1 cellular context compared by ENCODE assay signal in genomic region chr2:20216130-20217025, GRCh38.
TF ChIP-seq lines count a peak whose summit lies in the region.

No MANE protein-coding gene starts in this region.

TF ChIP-seq in HepG2, 621 proteins besides CTCF, POLR2A, EP300 and RAD21 (continued from another document):
- TF ChIP-seq ZBTB38 (CRISPR knock-in tag; IDR thresholded peaks at IDR 0.05) (0 out of 2 replicates have a peak, but pooled peaks have one; percentile 23), ZNF333 (CRISPR knock-in tag; IDR thresholded peaks at IDR 0.05; ENCODE audit: borderline replicate concordance) (peak; percentile 71; the same call in 1 of the 2 replicates), ZEB1 (IDR thresholded peaks at IDR 0.05; ENCODE audit: insufficient replicate concordance, low read depth) (no peak), NFE2L2 (IDR thresholded peaks at IDR 0.05; ENCODE audit: low read length) (no peak), ZNF710 (CRISPR knock-in tag; IDR thresholded peaks at IDR 0.05; ENCODE audit: borderline replicate concordance) (peak; percentile 32; the same call in 1 of the 2 replicates), CEBPG (CRISPR knock-in tag; IDR thresholded peaks at IDR 0.05) (no peak), EED (CRISPR knock-in tag; IDR thresholded peaks at IDR 0.05) (no peak), HNF4G (IDR thresholded peaks at IDR 0.05; ENCODE audit: borderline replicate concordance, low read depth, low read length) (no peak), HNF4G (CRISPR knock-in tag; IDR thresholded peaks at IDR 0.05; ENCODE audit: borderline replicate concordance, low read depth) (no peak), ZC3H13 (CRISPR knock-in tag; IDR thresholded peaks at IDR 0.05) (peak; percentile 60; the same call in 1 of the 2 replicates), NONO (IDR thresholded peaks at IDR 0.05) (no peak), NONO (CRISPR knock-in tag; conservative IDR thresholded peaks at IDR 0.05) (0 out of 2 replicates have a peak, but pooled peaks have one; percentile 37), ZBTB10 (CRISPR knock-in tag; IDR thresholded peaks at IDR 0.05; ENCODE audit: borderline replicate concordance) (peak; percentile 27; the same call in 1 of the 2 replicates), FIP1L1 (IDR thresholded peaks at IDR 0.05; ENCODE audit: borderline replicate concordance, insufficient read depth, low read depth, low read length) (0 out of 2 replicates have a peak, but pooled peaks have one; percentile 31), KDM2A (CRISPR knock-in tag; IDR thresholded peaks at IDR 0.05; ENCODE audit: borderline replicate concordance, low read depth) (0 out of 2 replicates have a peak, but pooled peaks have one; percentile 19), ZBTB39 (CRISPR knock-in tag; IDR thresholded peaks at IDR 0.05) (no peak), NRL (CRISPR knock-in tag; IDR thresholded peaks at IDR 0.05; ENCODE audit: borderline replicate concordance) (0 out of 2 replicates have a peak, but pooled peaks have one; percentile 34), MXD3 (CRISPR knock-in tag; IDR thresholded peaks at IDR 0.05) (0 out of 2 replicates have a peak, but pooled peaks have one; percentile 1), ZBTB25 (CRISPR knock-in tag; IDR thresholded peaks at IDR 0.05) (no peak), HOXA7 (CRISPR knock-in tag; IDR thresholded peaks at IDR 0.05) (0 out of 2 replicates have a peak, but pooled peaks have one; percentile 48), ZNF776 (CRISPR knock-in tag; IDR thresholded peaks at IDR 0.05) (0 out of 2 replicates have a peak, but pooled peaks have one; percentile 3), ZNF891 (CRISPR knock-in tag; IDR thresholded peaks at IDR 0.05) (peak; percentile 49; the same call in 1 of the 2 replicates), MIER2 (CRISPR knock-in tag; IDR thresholded peaks at IDR 0.05) (no peak), PREB (CRISPR knock-in tag; IDR thresholded peaks at IDR 0.05) (0 out of 2 replicates have a peak, but pooled peaks have one; percentile 11), ISX (CRISPR knock-in tag; conservative IDR thresholded peaks at IDR 0.05) (no peak), ZNF18 (CRISPR knock-in tag; IDR thresholded peaks at IDR 0.05; ENCODE audit: insufficient replicate concordance) (no peak), ZNF713 (CRISPR knock-in tag; IDR thresholded peaks at IDR 0.05) (no peak), NCOR1 (IDR thresholded peaks at IDR 0.05; ENCODE audit: borderline replicate concordance, low read length) (no peak), ATF7-NPFF (CRISPR knock-in tag; IDR thresholded peaks at IDR 0.05; ENCODE audit: low read depth) (no peak), BORCS8-MEF2B (CRISPR knock-in tag; IDR thresholded peaks at IDR 0.05) (0 out of 2 replicates have a peak, but pooled peaks have one; percentile 22), HNRNPL (IDR thresholded peaks at IDR 0.05; ENCODE audit: low read depth, low read length) (0 out of 2 replicates have a peak, but pooled peaks have one; percentile 4), FOXC1 (CRISPR knock-in tag; IDR thresholded peaks at IDR 0.05; ENCODE audit: borderline replicate concordance) (0 out of 2 replicates have a peak, but pooled peaks have one; percentile 17), KLF6 (CRISPR knock-in tag; IDR thresholded peaks at IDR 0.05) (no peak)
